8 cellular contexts compared by ENCODE assay signal in genomic region chr6:48311301-48311700, GRCh38.
"Had no signal": no experiment of that assay in that cellular context is flagged by ENCODE, and none has a peak within 500 bp of the region (broad histone marks: within the 10 kb centered on the region; RNA-seq: fewer than 3 reads in every experiment).

No MANE protein-coding gene starts in this region.

- H3K4me2 ChIP-seq: GM23338, KMS-11 had no signal

- ATAC-seq: GM23338 had no signal

- H2AFZ ChIP-seq: GM23338 had no signal

- FAIRE-seq: H1, H54, HTR-8/SVneo had no signal

- DNase-seq: H9, HCEC 1CT, KBM-7 had no signal

- H3K4me3 ChIP-seq: GM23338 had no signal

- H3K27ac ChIP-seq: KMS-11 had no signal

- H3K9ac ChIP-seq: KMS-11 had no signal
